In the genomic region with DNA sequence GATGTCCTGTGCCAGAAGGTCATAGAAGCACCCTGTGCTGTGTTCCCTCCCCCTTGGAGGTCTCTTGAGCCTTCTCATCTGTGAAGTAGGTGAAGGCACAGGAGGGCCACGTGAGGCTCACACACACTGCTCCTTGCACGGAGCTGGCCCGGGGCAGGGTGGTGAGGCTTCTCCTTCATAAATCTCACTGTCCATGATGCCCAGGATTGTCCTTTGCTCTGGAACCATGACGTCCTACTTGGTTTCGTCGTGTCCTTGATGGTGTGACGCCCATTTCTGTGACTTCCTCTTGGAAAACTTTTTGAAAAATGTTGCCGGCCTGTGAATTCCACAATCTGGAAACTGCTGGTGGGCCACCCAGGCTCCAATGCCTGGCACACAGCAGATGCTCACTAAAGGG, we compare ENCODE assay signal across 12 cellular contexts. TPM values are rescaled to one million over a fixed set of nuclear protein-coding genes. Genes with fewer than 3 reads are reported as not detected.
DNase-seq lines count a peak whose midpoint lies in the region; ATAC-seq and TF ChIP-seq lines count a peak whose summit lies in the region.
"Had no signal": no experiment of that assay in that cellular context is flagged by ENCODE, and none has a peak within 500 bp of the region (broad histone marks: within the 10 kb centered on the region; RNA-seq: fewer than 3 reads in every experiment).

No MANE protein-coding gene starts in this region.

- no peaks in the 10 kb centered on the region for H3K9me3 ChIP-seq in CD8-positive, alpha-beta T cell (ENCODE audit: low read length)
- H3K9me3 ChIP-seq in Panc1 (ENCODE audit: control insufficient read depth, insufficient read depth, low read depth, low read length) (no peaks in the 10 kb centered on the region), sigmoid colon (no peaks in the 10 kb centered on the region)
- H3K9me3 ChIP-seq in effector memory CD4-positive, alpha-beta T cell (ENCODE audit: control insufficient read depth, low read length), result no peaks in the 10 kb centered on the region

- no peak for ATAC-seq in CD8-positive, alpha-beta T cell
- no peak for ATAC-seq in Panc1
- no peak for ATAC-seq in GM21526 (IDR thresholded peaks at IDR 0.05; ENCODE audit: low FRiP score, unreplicated experiment)
- ATAC-seq: stimulated activated naive CD8-positive, alpha-beta T cell treated with anti-CD3 and anti-CD28 coated beads, Interleukin-15, Interleukin-2, amounts not matched to agents 100 U/mL and 50 U/mL, for 24 hours had no signal

- H3K36me3 ChIP-seq in CD8-positive, alpha-beta T cell (ENCODE audit: insufficient read depth, low read length), result no peaks in the 10 kb centered on the region
- H3K36me3 ChIP-seq in Panc1 (ENCODE audit: control insufficient read depth, insufficient read depth, low read length) (no peaks in the 10 kb centered on the region), sigmoid colon (peaks cover 0 to 26% (median 6%) of the 10 kb centered on the region in 4 donors)
- no peaks in the 10 kb centered on the region for H3K36me3 ChIP-seq in effector memory CD4-positive, alpha-beta T cell (ENCODE audit: control insufficient read depth, insufficient read depth, low read length)

- 81 to 82% methylated on average over 8 of the region's 8 CpGs for WGBS in sigmoid colon, 2 donors

- H3K27ac Mint-ChIP-seq in CD8-positive, alpha-beta T cell, result peak overlapping the region; percentile 57

- no peak for TF ChIP-seq POLR2A in sigmoid colon (IDR thresholded peaks at IDR 0.05)

- no peaks in the 10 kb centered on the region for H3K27me3 ChIP-seq in CD8-positive, alpha-beta T cell (ENCODE audit: insufficient read depth, low read length)
- H3K27me3 ChIP-seq in Panc1 (ENCODE audit: control insufficient read depth, insufficient read depth, low read length) (no peaks in the 10 kb centered on the region), sigmoid colon (no peaks in the 10 kb centered on the region)
- H3K27me3 ChIP-seq in effector memory CD4-positive, alpha-beta T cell (replicated peaks; ENCODE audit: control insufficient read depth, insufficient read depth, low read length, poor library complexity, severe bottlenecking), result no peaks in the 10 kb centered on the region

- CTCF ChIA-PET in CD8-positive, alpha-beta T cell (lab: Charles Lee), result interaction anchor here (7.3 to 28.0 kb wide), 2 partner anchors 11 to 37 kb away, joined by 77 to 1191 read pairs; partner anchors contain the start of gene SH2B3
- CTCF ChIA-PET in Panc1 (lab: Charles Lee), result no interaction called here

- peaks cover 91% of the 10 kb centered on the region for H3K4me1 Mint-ChIP-seq in CD8-positive, alpha-beta T cell (ENCODE audit: low read depth)

- H3K27ac ChIP-seq in CD8-positive, alpha-beta T cell (ENCODE audit: low read depth, low read length), result no peak overlapping the region
- H3K27ac ChIP-seq in Panc1 (ENCODE audit: low read length) (peak overlapping the region; percentile 49; the same call in 1 of the 2 replicates), sigmoid colon (peak overlapping the region; percentile 34 to 46 (median 38))
- H3K27ac ChIP-seq in effector memory CD4-positive, alpha-beta T cell (ENCODE audit: insufficient read depth, low read length, poor library complexity, severe bottlenecking), result peak overlapping the region; percentile 78

- in situ Hi-C loops in Panc1 (cut with HindIII; ENCODE audit: low pct_unique_long_range_greater_than_20kb, low sequenced_read_pairs), result no loop called here

- peaks cover 15% of the 10 kb centered on the region for H3K36me3 Mint-ChIP-seq in CD8-positive, alpha-beta T cell

- peaks cover 83% of the 10 kb centered on the region for H3K4me1 ChIP-seq in CD8-positive, alpha-beta T cell (ENCODE audit: insufficient read depth, low read length)
- H3K4me1 ChIP-seq in Panc1 (ENCODE audit: control insufficient read depth, insufficient read depth, low read length), result peaks cover 69% of the 10 kb centered on the region
- H3K4me1 ChIP-seq in effector memory CD4-positive, alpha-beta T cell (ENCODE audit: control insufficient read depth, insufficient read depth, low read length, poor library complexity, severe bottlenecking), result peaks cover 90% of the 10 kb centered on the region
- H3K4me1 ChIP-seq in sigmoid colon, result peaks cover 0 to 52% (median 33%) of the 10 kb centered on the region in 4 donors

- H3K4me3 Mint-ChIP-seq in CD8-positive, alpha-beta T cell, result no peak overlapping the region

- H3K9me3 Mint-ChIP-seq in CD8-positive, alpha-beta T cell, result no peaks in the 10 kb centered on the region

- no TSS peak for BruUV-seq in Panc1 (replicated peaks; lab: Mats Ljungman, UMichigan)

- no peaks in the 10 kb centered on the region for H3K27me3 Mint-ChIP-seq in CD8-positive, alpha-beta T cell (ENCODE audit: low read depth)

- TF ChIP-seq EP300 in sigmoid colon (IDR thresholded peaks at IDR 0.05), result no peak

- TF ChIP-seq CTCF in CD8-positive, alpha-beta T cell (IDR thresholded peaks at IDR 0.05), result no peak
- TF ChIP-seq CTCF in Panc1 (IDR thresholded peaks at IDR 0.05) (no peak), sigmoid colon (IDR thresholded peaks at IDR 0.05) (no peak)

- DNase-seq in CD8-positive, alpha-beta T cell, result no peak
- DNase-seq in Panc1 (ENCODE audit: low read depth, low spot score) (no peak), sigmoid colon (peak; percentile 63), T-helper 9 cell (no peak), globus pallidus (ENCODE audit: low spot score) (no peak)
- no peak for DNase-seq in effector memory CD4-positive, alpha-beta T cell
- DNase-seq: activated gamma-delta T cell; DND-41; NCI-H146; stimulated activated CD4-positive, alpha-beta T cell treated with anti-CD3 and anti-CD28 coated beads, Interleukin-15, amount 100 ng/mL, for 24 hours; stimulated activated naive CD8-positive, alpha-beta T cell treated with anti-CD3 and anti-CD28 coated beads, Interleukin-15, Interleukin-2, amounts not matched to agents 100 U/mL and 50 U/mL, for 24 hours had no signal

- intact Hi-C loops in CD8-positive, alpha-beta T cell (cut with DNase I, micrococcal nuclease), result no loop called here
- intact Hi-C loops in Panc1 (cut with micrococcal nuclease; ENCODE audit: unreplicated experiment), result no loop called here
- intact Hi-C loops in sigmoid colon (cut with DNase I), result no loop called here

- no peak overlapping the region for H3K4me3 ChIP-seq in CD8-positive, alpha-beta T cell (ENCODE audit: low read depth, low read length)
- no peak overlapping the region for H3K4me3 ChIP-seq in Panc1 (ENCODE audit: low read depth in 2 of 2, low read length in 2 of 2)
- no peak overlapping the region for H3K4me3 ChIP-seq in effector memory CD4-positive, alpha-beta T cell (ENCODE audit: insufficient read depth, low read depth, low read length, poor library complexity, severe bottlenecking)
- no peak overlapping the region for H3K4me3 ChIP-seq in sigmoid colon

- POLR2A ChIA-PET in CD8-positive, alpha-beta T cell (lab: Charles Lee), result interaction anchor here (1.6 kb wide), 1 partner anchor 11 kb away, joined by 9 read pairs; no protein-coding TSS in a partner anchor
- POLR2A ChIA-PET in Panc1 (lab: Charles Lee), result no interaction called here

RNA-seq across cellular contexts. Expression of gene SH2B3, which starts 34.4 kb away (rescaled TPM):
- 10 to 100 TPM; 48.7 to 48.8 TPM for total RNA-seq in CD8-positive, alpha-beta T cell
- total RNA-seq in Panc1 (2021; ENCODE audit: unreplicated experiment) (39.6 TPM), sigmoid colon (10 to 100 TPM; 13.2 to 32.5 (median 14.9) TPM)
- polyA plus RNA-seq in Panc1 (2012; ENCODE audit: insufficient read length), result 25.5 TPM
- 10 to 100 TPM; 10.4 to 14.1 (median 12.0) TPM for polyA plus RNA-seq in sigmoid colon
